8 cellular contexts compared by ENCODE assay signal in the genomic region with DNA sequence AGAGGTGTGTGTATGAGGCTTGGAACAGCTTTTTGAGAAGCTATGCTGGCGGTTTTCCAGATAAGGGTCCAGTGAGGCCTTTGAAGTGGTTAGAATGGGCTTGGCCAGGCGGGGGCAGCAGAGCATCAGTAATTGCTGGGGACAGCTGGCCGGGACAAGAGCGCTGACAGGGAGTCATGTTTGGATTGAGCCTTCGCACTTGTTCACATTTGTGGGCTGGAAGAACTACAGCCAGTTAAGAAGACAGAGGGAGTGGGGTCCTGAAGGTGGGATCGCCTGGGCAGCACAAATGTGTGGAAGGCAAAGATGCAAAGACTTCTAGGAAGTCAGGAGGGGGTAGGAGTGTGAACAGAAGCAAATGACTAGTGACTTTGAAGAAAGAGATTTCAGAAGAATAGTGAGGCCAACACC. TPM values are rescaled to one million over a fixed set of nuclear protein-coding genes. Genes with fewer than 3 reads are reported as not detected.
A peak's percentile ranks its signal among the peaks of the same experiment; 100 is the strongest.
DNase-seq lines count a peak whose midpoint lies in the region; ATAC-seq, FAIRE-seq and TF ChIP-seq lines count a peak whose summit lies in the region.

No MANE protein-coding gene starts in this region.

- no TSS peak for BruUV-seq in Calu3 (replicated peaks; lab: Mats Ljungman, UMichigan)
- no TSS peak for BruUV-seq in endothelial cell of umbilical vein (replicated peaks; lab: Mats Ljungman, UMichigan)

- no peaks in the 10 kb centered on the region for H3K9me1 ChIP-seq in endothelial cell of umbilical vein (replicated peaks; ENCODE audit: control insufficient read depth, extremely low read depth, insufficient read depth, low read length)

- H4K20me1 ChIP-seq in endothelial cell of umbilical vein (replicated peaks; ENCODE audit: control insufficient read depth, extremely low read depth, insufficient read depth, low read length), result no peaks in the 10 kb centered on the region

- intact Hi-C loops in Calu3 (cut with micrococcal nuclease; ENCODE audit: unreplicated experiment), result loop anchor here (1.0 to 10.0 kb wide), 4 partner anchors 74 to 910 kb away; no protein-coding TSS in a partner anchor
- intact Hi-C loops in endothelial cell of umbilical vein (cut with micrococcal nuclease), result loop anchor here (1.0 to 10.0 kb wide), 7 partner anchors 41 to 910 kb away; no protein-coding TSS in a partner anchor
- intact Hi-C loops in mucosa of descending colon (cut with DNase I, micrococcal nuclease), result no loop called here

- H3K9me3 Mint-ChIP-seq in Calu3 (ENCODE audit: low read depth, unreplicated experiment), result no peaks in the 10 kb centered on the region

- dilution Hi-C loops in endothelial cell of umbilical vein (cut with MboI; ENCODE audit: extremely low pct_ligation_motif_present, low sequenced_read_pairs), result no loop called here

- CTCF ChIA-PET in Calu3 (lab: Charles Lee) (interaction anchor here (0.5 to 0.6 kb wide), 2 partner anchors 14 to 731 kb away, joined by 3 to 4 read pairs; no protein-coding TSS in a partner anchor), endothelial cell of umbilical vein (lab: Charles Lee) (interaction anchor here (0.6 to 2.8 kb wide), 33 partner anchors 9 to 1189 kb away, joined by 3 to 52 read pairs (median 4); partner anchors contain the start of genes ASNS and SDHAF3)

- H3K36me3 Mint-ChIP-seq in Calu3 (ENCODE audit: insufficient read depth, unreplicated experiment), result no peaks in the 10 kb centered on the region

- H3K36me3 ChIP-seq in NT2/D1 (ENCODE audit: insufficient read depth, insufficient read length, low read length) (no peaks in the 10 kb centered on the region), endothelial cell of umbilical vein (ENCODE audit: control insufficient read depth in 2 of 2, extremely low read depth in 1 of 2, insufficient read depth in 2 of 2, low read length in 2 of 2) (no peaks in the 10 kb centered on the region), mucosa of descending colon (ENCODE audit: low read depth) (no peaks in the 10 kb centered on the region)

- TF ChIP-seq POLR2A in endothelial cell of umbilical vein (IDR thresholded peaks at IDR 0.05; ENCODE audit: low read depth, low read length), result no peak

- peaks cover 20% of the 10 kb centered on the region for H3K27me3 Mint-ChIP-seq in Calu3 (ENCODE audit: unreplicated experiment)

- no peak overlapping the region for H3K27ac Mint-ChIP-seq in Calu3 (ENCODE audit: unreplicated experiment)

- H3K4me2 ChIP-seq in endothelial cell of umbilical vein (ENCODE audit: insufficient read depth, low read length), result no peak overlapping the region

- H2AFZ ChIP-seq in endothelial cell of umbilical vein (ENCODE audit: low read depth, low read length), result no peak overlapping the region

- H3K79me2 ChIP-seq in endothelial cell of umbilical vein (ENCODE audit: control insufficient read depth, insufficient read depth, low read length), result no peaks in the 10 kb centered on the region

- H3K4me3 Mint-ChIP-seq in Calu3 (ENCODE audit: low read depth, unreplicated experiment), result no peak overlapping the region

- TF ChIP-seq CTCF in Calu3 (IDR thresholded peaks at IDR 0.05; ENCODE audit: unreplicated experiment) (peak; percentile 57), endothelial cell of umbilical vein (IDR thresholded peaks at IDR 0.05; ENCODE audit: extremely low read depth in 1 of 2, insufficient read depth in 1 of 2, low read depth in 1 of 2, low read length in 2 of 2) (peak; percentile 69 to 78), mucosa of descending colon (IDR thresholded peaks at IDR 0.05) (peak; percentile 49)

- no peak overlapping the region for H3K27ac ChIP-seq in endothelial cell of umbilical vein (ENCODE audit: insufficient read depth, low read depth, low read length)

- DNase-seq in Calu3 (peak; percentile 85), HT-29 (ENCODE audit: low spot score) (peak; percentile 90), NT2/D1 (ENCODE audit: low read depth, low spot score) (peak; percentile 66), endothelial cell of umbilical vein (ENCODE audit: low read depth, low spot score) (peak; percentile 79), mucosa of descending colon (peak; percentile 76 to 90 (median 88))
- peak; percentile 16 for DNase-seq in activated CD8-positive, alpha-beta memory T cell treated with anti-CD3 and anti-CD28 coated beads, Interleukin-2, amount 50 U/mL, for 1 hour (ENCODE audit: extremely low read depth)
- peak; percentile 25 to 26 for DNase-seq in stimulated activated CD8-positive, alpha-beta memory T cell treated with anti-CD3 and anti-CD28 coated beads, Interleukin-7, amount 100 ng/mL, for 1 hour (ENCODE audit: low read depth in 2 of 2)

- H3K4me1 ChIP-seq in NT2/D1 (ENCODE audit: insufficient read depth, insufficient read length), result no peaks in the 10 kb centered on the region
- H3K4me1 ChIP-seq in endothelial cell of umbilical vein (ENCODE audit: control insufficient read depth, extremely low read depth, insufficient read depth, low read length), result no peaks in the 10 kb centered on the region
- no peaks in the 10 kb centered on the region for H3K4me1 ChIP-seq in mucosa of descending colon (ENCODE audit: low read depth)

- peak; percentile 83 for FAIRE-seq in endothelial cell of umbilical vein (lab: Jason Lieb, UNC)

- POLR2A ChIA-PET in endothelial cell of umbilical vein (lab: Charles Lee), result no interaction called here

- H3K4me3 ChIP-seq in NT2/D1 (ENCODE audit: insufficient read length, low read depth) (no peak overlapping the region), endothelial cell of umbilical vein (replicated peaks in 1 of 3; ENCODE audit: insufficient read depth in 1 of 3, low read depth in 1 of 3, low read length in 3 of 3) (no peak overlapping the region), mucosa of descending colon (no peak overlapping the region)

- H3K9me3 ChIP-seq in NT2/D1 (ENCODE audit: insufficient read depth, low read length) (peaks cover 11% of the 10 kb centered on the region; the same call in 1 of the 2 replicates), endothelial cell of umbilical vein (replicated peaks; ENCODE audit: control insufficient read depth, insufficient read depth, low read length) (no peaks in the 10 kb centered on the region), mucosa of descending colon (peaks cover 6% of the 10 kb centered on the region)

- H3K9ac ChIP-seq in NT2/D1 (ENCODE audit: insufficient read length, low read depth) (no peak overlapping the region), endothelial cell of umbilical vein (replicated peaks; ENCODE audit: extremely low read depth, insufficient read depth, low read length) (no peak overlapping the region)

- H3K27me3 ChIP-seq in NT2/D1 (ENCODE audit: insufficient read depth, insufficient read length) (no peaks in the 10 kb centered on the region), endothelial cell of umbilical vein (ENCODE audit: control insufficient read depth in 2 of 2, insufficient read depth in 2 of 2, low read length in 2 of 2) (peaks cover 0 to 3% of the 10 kb centered on the region in 2 experiments)

- ATAC-seq in GM21390 (IDR thresholded peaks at IDR 0.05; ENCODE audit: unreplicated experiment), result peak; percentile 97
- peak; percentile 92 for ATAC-seq in mucosa of descending colon

- H3K4me1 Mint-ChIP-seq in Calu3 (ENCODE audit: low read depth, unreplicated experiment), result no peaks in the 10 kb centered on the region

TF ChIP-seq in endothelial cell of umbilical vein, 7 proteins besides CTCF, POLR2A, EP300 and RAD21:
- no peak for TF ChIP-seq FOS (IDR thresholded peaks at IDR 0.05; ENCODE audit: borderline replicate concordance, insufficient read depth, low read length)
- TF ChIP-seq, protein P1, sequence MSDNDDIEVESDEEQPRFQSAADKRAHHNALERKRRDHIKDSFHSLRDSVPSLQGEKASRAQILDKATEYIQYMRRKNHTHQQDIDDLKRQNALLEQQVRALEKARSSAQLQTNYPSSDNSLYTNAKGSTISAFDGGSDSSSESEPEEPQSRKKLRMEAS (IDR thresholded peaks at IDR 0.05; ENCODE audit: insufficient read depth, insufficient read length), result no peak
- no peak for TF ChIP-seq JUN (IDR thresholded peaks at IDR 0.05; ENCODE audit: borderline replicate concordance, insufficient read depth, insufficient read length, low read depth)
- TF ChIP-seq EZH2 (IDR thresholded peaks at IDR 0.05; ENCODE audit: borderline replicate concordance, low read depth, low read length, severe bottlenecking), result no peak
- no peak for TF ChIP-seq POLR2AphosphoS5 (IDR thresholded peaks at IDR 0.05; ENCODE audit: insufficient read depth, low read depth, low read length)
- no peak for TF ChIP-seq GATA2 (IDR thresholded peaks at IDR 0.05; ENCODE audit: insufficient read depth, insufficient read length, low read depth, low read length)
- TF ChIP-seq MYC (IDR thresholded peaks at IDR 0.05; ENCODE audit: low read depth, low read length), result no peak

RNA-seq across cellular contexts. Expression of gene SDHAF3, which starts 12.8 kb away (rescaled TPM):
- 9.2 and 11.9 TPM in 2 replicates for total RNA-seq in Calu3 (2022)
- total RNA-seq in HT-29 (2014; rRNA removed; shearing (Covaris generic)), result 8.3 and 13.1 TPM in 2 replicates
- 5.2 and 7.1 TPM in 2 replicates for total RNA-seq in endothelial cell of umbilical vein
- 1.3 and 1.7 TPM in 2 replicates for polyA plus RNA-seq in endothelial cell of umbilical vein
- 3.7 and 4.0 TPM in 2 replicates for polyA plus RNA-seq in endothelial cell of umbilical vein (2011; cell fraction: cytosol; rRNA removed)
- 2.3 and 2.9 TPM in 2 replicates for polyA plus RNA-seq in endothelial cell of umbilical vein (2011; cell fraction: nucleus; rRNA removed)
- 4.3 and 8.4 TPM in 2 replicates for polyA plus RNA-seq in endothelial cell of umbilical vein (2012)
- 1.4 and 6.2 TPM in 2 replicates for polyA minus RNA-seq in endothelial cell of umbilical vein
- 15.6 TPM for polyA minus RNA-seq in endothelial cell of umbilical vein (2011; cell fraction: cytosol; rRNA and poly(A)+ RNA removed)
- 1.1 and 2.5 TPM in 2 replicates for polyA minus RNA-seq in endothelial cell of umbilical vein (2011; cell fraction: nucleus; rRNA and poly(A)+ RNA removed)
- 10 to 100 TPM; 11.7 to 23.2 (median 17.1) TPM for total RNA-seq in mucosa of descending colon

Comparison
In these comparisons a context has a peak if more than half of its experiments do, and no peak if none do; other contexts are left out.
1. DNase-seq: peak in every context shown above with its lines; median percentile 90 in HT-29; 88 in mucosa of descending colon; 85 in Calu3; 79 in endothelial cell of umbilical vein; 66 in NT2/D1; 26 in stimulated activated CD8-positive, alpha-beta memory T cell treated with anti-CD3 and anti-CD28 coated beads, Interleukin-7, amount 100 ng/mL, for 1 hour; 16 in activated CD8-positive, alpha-beta memory T cell treated with anti-CD3 and anti-CD28 coated beads, Interleukin-2, amount 50 U/mL, for 1 hour.
2. intact Hi-C loops: an anchor here in Calu3 (1.0 to 10.0 kb wide) and endothelial cell of umbilical vein (1.0 to 10.0 kb wide); none called in mucosa of descending colon.